Comparison of ENCODE assay signal across 26 cellular contexts in the genomic region with DNA sequence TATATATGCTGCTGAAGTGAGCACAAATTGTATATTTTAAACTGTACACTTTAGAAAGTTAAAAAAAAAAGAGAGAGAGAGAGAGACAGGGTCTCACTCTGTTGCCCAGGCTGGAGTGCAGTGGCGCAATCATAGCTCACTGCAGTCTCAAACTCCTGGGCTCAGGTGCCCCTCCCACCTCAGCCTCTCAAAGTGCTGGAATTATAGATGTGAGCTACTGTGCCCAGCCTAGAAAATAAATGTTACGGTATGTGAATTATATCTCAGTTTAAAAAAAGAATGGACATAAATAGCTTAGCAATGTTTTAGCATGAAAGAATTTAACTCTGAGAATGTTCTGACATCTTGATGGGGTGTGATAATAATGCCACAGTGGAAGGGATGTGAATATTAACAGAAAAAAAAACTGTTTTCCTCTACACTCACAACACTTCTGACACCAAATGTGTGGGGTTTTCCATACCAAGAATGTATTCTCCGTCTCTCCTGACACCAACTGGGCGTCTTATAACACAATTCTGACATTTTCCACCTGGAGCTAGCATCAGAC.
"Had no signal": no experiment of that assay in that cellular context is flagged by ENCODE, and none has a peak within 500 bp of the region (broad histone marks: within the 10 kb centered on the region; RNA-seq: fewer than 3 reads in every experiment).

No MANE protein-coding gene starts in this region.

- H3K9me3 ChIP-seq: SJSA1 had no signal

- H3K4me1 ChIP-seq: SJSA1 had no signal

- H3K4me3 Mint-ChIP-seq: activated B cell treated with CpG ODN at 0.5 μM for 24 hours; activated CD4-positive, alpha-beta T cell treated with anti-CD3 and anti-CD28 coated beads, Interleukin-2, amount 10 ng/mL, durations not matched to agents 24 days and 14 days; activated CD8-positive, alpha-beta memory T cell treated with anti-CD3 and anti-CD28 coated beads, Interleukin-2, amount 10 ng/mL, durations not matched to agents 7 days and 5 days; activated naive CD4-positive, alpha-beta T cell treated with anti-CD3 and anti-CD28 coated beads for 36 hours; activated naive CD8-positive, alpha-beta T cell; activated T-cell treated with anti-CD3 and anti-CD28 coated beads, Interleukin-2, amount 50 U/mL, for 4 hours; activated T-helper 17 cell treated with anti-CD3 and anti-CD28 coated beads, Interleukin-2, amount 50 U/mL, for 72 hours; T-helper 17 cell had no signal

- DNase-seq: activated B cell treated with CpG ODN at 0.5 μM for 24 hours; activated CD4-positive, alpha-beta T cell treated with anti-CD3 and anti-CD28 coated beads for 1 hour; activated CD4-positive, alpha-beta T cell treated with anti-CD3 and anti-CD28 coated beads, Interleukin-2, amount 10 ng/mL, durations not matched to agents 24 days and 14 days; activated CD4-positive, alpha-beta T cell treated with anti-CD3 and anti-CD28 coated beads, Interleukin-2, amount 50 U/mL, for 48 hours; activated CD8-positive, alpha-beta memory T cell treated with anti-CD3 and anti-CD28 coated beads, Interleukin-2, amount 10 ng/mL, durations not matched to agents 7 days and 5 days; activated gamma-delta T cell; activated naive CD4-positive, alpha-beta T cell treated with anti-CD3 and anti-CD28 coated beads for 36 hours; activated T-cell treated with anti-CD3 and anti-CD28 coated beads, Interleukin-2, amount 50 U/mL, for 4 hours; IMR-90; KG1; NCI-H1048; NCI-H1417; NCI-H2029; NCI-H345; NCI-H510A treated with DMSO at 0.1 percent for 48 hours; NCI-H69; NK-92 treated with Interleukin-12 subunit alpha and Interleukin-12 subunit beta, amount 100 ng/mL, for 24 hours; OCI-M1; RPMI8226; SHP77; T-helper 17 cell; T-helper 9 cell had no signal

- H3K9me3 Mint-ChIP-seq: activated B cell treated with CpG ODN at 0.5 μM for 24 hours; activated CD4-positive, alpha-beta T cell treated with anti-CD3 and anti-CD28 coated beads, Interleukin-2, amount 10 ng/mL, durations not matched to agents 24 days and 14 days; activated naive CD4-positive, alpha-beta T cell treated with anti-CD3 and anti-CD28 coated beads for 36 hours; activated T-helper 17 cell treated with anti-CD3 and anti-CD28 coated beads, Interleukin-2, amount 50 U/mL, for 72 hours had no signal

- ATAC-seq: activated CD8-positive, alpha-beta memory T cell treated with anti-CD3 and anti-CD28 coated beads, Interleukin-2, amount 10 ng/mL, durations not matched to agents 7 days and 5 days; activated T-cell treated with anti-CD3 and anti-CD28 coated beads, Interleukin-2, amount 50 U/mL, for 4 hours; activated T-helper 17 cell treated with anti-CD3 and anti-CD28 coated beads, Interleukin-2, amount 50 U/mL, for 72 hours; Panc1; T-helper 17 cell had no signal

- H3K27me3 Mint-ChIP-seq: activated CD4-positive, alpha-beta T cell treated with anti-CD3 and anti-CD28 coated beads, Interleukin-2, amount 10 ng/mL, durations not matched to agents 24 days and 14 days; activated CD8-positive, alpha-beta memory T cell treated with anti-CD3 and anti-CD28 coated beads, Interleukin-2, amount 10 ng/mL, durations not matched to agents 7 days and 5 days; T-helper 17 cell had no signal

- H3K4me1 Mint-ChIP-seq: activated B cell treated with CpG ODN at 0.5 μM for 24 hours; activated CD4-positive, alpha-beta T cell treated with anti-CD3 and anti-CD28 coated beads, Interleukin-2, amount 10 ng/mL, durations not matched to agents 24 days and 14 days; activated CD8-positive, alpha-beta memory T cell treated with anti-CD3 and anti-CD28 coated beads, Interleukin-2, amount 10 ng/mL, durations not matched to agents 7 days and 5 days; activated T-helper 17 cell treated with anti-CD3 and anti-CD28 coated beads, Interleukin-2, amount 50 U/mL, for 72 hours; T-helper 17 cell had no signal

- H3K27ac Mint-ChIP-seq: activated B cell treated with CpG ODN at 0.5 μM for 24 hours; activated CD4-positive, alpha-beta T cell treated with anti-CD3 and anti-CD28 coated beads, Interleukin-2, amount 10 ng/mL, durations not matched to agents 24 days and 14 days; activated CD8-positive, alpha-beta memory T cell treated with anti-CD3 and anti-CD28 coated beads, Interleukin-2, amount 10 ng/mL, durations not matched to agents 7 days and 5 days; activated naive CD4-positive, alpha-beta T cell treated with anti-CD3 and anti-CD28 coated beads for 36 hours; activated naive CD8-positive, alpha-beta T cell; activated T-helper 17 cell treated with anti-CD3 and anti-CD28 coated beads, Interleukin-2, amount 50 U/mL, for 72 hours; T-helper 17 cell had no signal

- H3K4me3 ChIP-seq: SJSA1 had no signal

- H3K27me3 ChIP-seq: SJSA1 had no signal

- H3K27ac ChIP-seq: SJSA1 had no signal

- H3K36me3 ChIP-seq: SJSA1 had no signal

- H3K36me3 Mint-ChIP-seq: activated CD8-positive, alpha-beta memory T cell treated with anti-CD3 and anti-CD28 coated beads, Interleukin-2, amount 10 ng/mL, durations not matched to agents 7 days and 5 days; activated naive CD8-positive, alpha-beta T cell had no signal
